In the genomic region with DNA sequence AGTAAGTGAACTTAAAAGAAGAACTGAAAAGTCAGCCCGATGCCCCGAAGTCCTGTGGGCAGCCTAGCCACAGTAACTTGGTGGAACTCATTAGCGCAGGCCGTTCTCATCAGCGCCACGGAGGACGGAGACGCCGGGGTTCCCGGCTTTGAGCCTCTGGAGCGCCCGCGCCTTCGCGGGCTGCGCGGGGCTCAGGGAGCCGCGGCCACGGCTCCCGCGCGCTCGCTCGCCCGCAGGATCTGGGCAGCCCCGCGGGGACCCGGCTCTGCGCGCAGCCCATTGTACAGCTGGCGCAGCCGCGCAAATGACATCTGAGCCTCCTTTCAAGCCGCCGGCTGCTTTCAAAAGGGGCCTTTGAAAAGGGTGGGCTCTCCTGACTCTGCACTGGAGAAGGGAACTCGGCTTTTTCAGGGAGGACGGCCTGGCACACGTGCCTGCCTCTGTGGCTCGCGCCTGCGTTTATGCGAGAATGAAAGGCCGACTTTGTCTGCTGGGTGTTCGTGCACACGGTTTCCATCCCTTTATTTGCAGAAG, we compare ENCODE assay signal across 1 cellular context.
TF ChIP-seq lines count a peak whose summit lies in the region.

No MANE protein-coding gene starts in this region.

TF ChIP-seq in GM12878, 131 proteins besides CTCF, POLR2A, EP300 and RAD21:
- TF ChIP-seq MAX (IDR thresholded peaks at IDR 0.05; ENCODE audit: low read depth, low read length) (no peak), NR2C2 (IDR thresholded peaks at IDR 0.05; ENCODE audit: borderline replicate concordance, control insufficient read depth, insufficient read length, low read depth) (no peak), SREBF2 (IDR thresholded peaks at IDR 0.05; ENCODE audit: low read length) (no peak), MYC (IDR thresholded peaks at IDR 0.05; ENCODE audit: insufficient read depth, insufficient read length, insufficient replicate concordance, low read length, severe bottlenecking) (no peak), REST (IDR thresholded peaks at IDR 0.05; ENCODE audit: low read depth, low read length) (no peak), BCLAF1 (IDR thresholded peaks at IDR 0.05) (no peak), SREBF1 (IDR thresholded peaks at IDR 0.05; ENCODE audit: low read length) (no peak), GATAD2B (conservative IDR thresholded peaks at IDR 0.05; ENCODE audit: low read depth) (no peak), USF2 (IDR thresholded peaks at IDR 0.05; ENCODE audit: borderline replicate concordance, low read depth, low read length) (no peak), IKZF1 (conservative IDR thresholded peaks at IDR 0.05) (no peak), MTA2 (IDR thresholded peaks at IDR 0.05; ENCODE audit: low read depth) (no peak)
